8 cellular contexts compared by ENCODE assay signal in the genomic region with DNA sequence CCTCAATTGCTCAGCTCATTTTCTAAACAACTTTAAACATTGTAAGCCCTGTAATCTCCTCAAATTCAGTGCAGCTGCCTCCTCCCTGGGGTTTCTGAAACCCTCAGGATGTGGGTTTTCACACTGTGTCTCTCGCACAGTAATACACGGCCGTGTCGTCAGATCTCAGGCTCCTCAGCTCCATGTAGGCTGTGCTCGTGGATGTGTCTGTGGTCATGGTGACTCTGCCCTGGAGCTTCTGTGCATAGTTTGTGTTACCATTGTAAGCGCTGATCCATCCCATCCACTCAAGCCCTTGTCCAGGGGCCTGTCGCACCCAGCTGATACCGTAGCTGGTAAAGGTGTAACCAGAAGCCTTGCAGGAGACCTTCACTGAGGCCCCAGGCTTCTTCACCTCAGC.
A peak's percentile ranks its signal among the peaks of the same experiment; 100 is the strongest.
DNase-seq lines count a peak whose midpoint lies in the region; ATAC-seq, FAIRE-seq and TF ChIP-seq lines count a peak whose summit lies in the region.
"Not testable (repeated sequence)": the region's sequence is repeated elsewhere in the genome, so short reads cannot be mapped to it uniquely, and the experiment has no call there.

No MANE protein-coding gene starts in this region.

- H3K4me3 Mint-ChIP-seq in Caco-2 (ENCODE audit: unreplicated experiment) (peak overlapping the region; percentile 25), activated B cell treated with CpG ODN at 0.5 μM for 24 hours (peak overlapping the region; percentile 41)
- peak overlapping the region; percentile 56 for H3K4me3 Mint-ChIP-seq in activated T-helper 17 cell treated with anti-CD3 and anti-CD28 coated beads, Interleukin-2, amount 50 U/mL, for 72 hours
- peak overlapping the region; percentile 54 for H3K4me3 Mint-ChIP-seq in natural killer cell treated with Interleukin-12 subunit alpha and Interleukin-12 subunit beta and Interleukin-15 and Interleukin-18, amount 100 ng/mL, for 72 hours
- peak overlapping the region in 1 of 2 donors; percentile 29 for H3K4me3 Mint-ChIP-seq in stimulated activated naive CD8-positive, alpha-beta T cell treated with anti-CD3 and anti-CD28 coated beads, Interleukin-15, amount 100 ng/mL, for 72 hours

- FAIRE-seq in bronchial epithelial cell (lab: Jason Lieb, UNC) = peak; percentile 75

- H3K36me3 Mint-ChIP-seq in Caco-2 (ENCODE audit: insufficient read depth, unreplicated experiment); activated B cell treated with CpG ODN at 0.5 μM for 24 hours (ENCODE audit: low read depth); activated T-helper 17 cell treated with anti-CD3 and anti-CD28 coated beads, Interleukin-2, amount 50 U/mL, for 72 hours (ENCODE audit: low read depth); natural killer cell treated with Interleukin-12 subunit alpha and Interleukin-12 subunit beta and Interleukin-15 and Interleukin-18, amount 100 ng/mL, for 72 hours: not testable (repeated sequence)

- BruUV-seq in Caco-2 (replicated peaks; lab: Mats Ljungman, UMichigan) = not testable (repeated sequence)

- not testable (repeated sequence) for H3K4me3 ChIP-seq in Caco-2 (ENCODE audit: low read depth, low read length); bronchial epithelial cell (ENCODE audit: low read depth, low read length)

- not testable (repeated sequence) for H3K36me3 ChIP-seq in Caco-2 (ENCODE audit: control insufficient read depth, insufficient read depth, low read length); bronchial epithelial cell (ENCODE audit: control insufficient read depth, insufficient read depth, low read length)

- DNase-seq in Caco-2; activated B cell treated with CpG ODN at 0.5 μM for 24 hours; bronchial epithelial cell (ENCODE audit: low read depth): not testable (repeated sequence)
- DNase-seq in activated CD8-positive, alpha-beta memory T cell treated with anti-CD3 and anti-CD28 coated beads for 24 hours = peak; percentile 80
- DNase-seq in natural killer cell treated with Interleukin-12 subunit alpha and Interleukin-12 subunit beta and Interleukin-15 and Interleukin-18, amount 100 ng/mL, for 72 hours (ENCODE audit: low spot score) = peak; percentile 90
- DNase-seq in stimulated activated CD8-positive, alpha-beta memory T cell treated with anti-CD3 and anti-CD28 coated beads, Interleukin-15, amount 100 ng/mL, for 1 hour (ENCODE audit: low read depth) = peak; percentile 30
- DNase-seq in stimulated activated naive CD8-positive, alpha-beta T cell treated with anti-CD3 and anti-CD28 coated beads, Interleukin-15, amount 100 ng/mL, for 72 hours = peak; percentile 61 to 63

- not testable (repeated sequence) for H3K9me3 Mint-ChIP-seq in Caco-2 (ENCODE audit: unreplicated experiment); activated B cell treated with CpG ODN at 0.5 μM for 24 hours; activated T-helper 17 cell treated with anti-CD3 and anti-CD28 coated beads, Interleukin-2, amount 50 U/mL, for 72 hours; natural killer cell treated with Interleukin-12 subunit alpha and Interleukin-12 subunit beta and Interleukin-15 and Interleukin-18, amount 100 ng/mL, for 72 hours; stimulated activated naive CD8-positive, alpha-beta T cell treated with anti-CD3 and anti-CD28 coated beads, Interleukin-15, amount 100 ng/mL, for 72 hours

- not testable (repeated sequence) for H3K9me3 ChIP-seq in Caco-2

- CTCF ChIA-PET in Caco-2 (lab: Charles Lee); activated B cell treated with CpG ODN at 0.5 μM for 24 hours (lab: Charles Lee): not testable (repeated sequence)

- not testable (repeated sequence) for ATAC-seq in activated B cell treated with CpG ODN at 0.5 μM for 24 hours (ENCODE audit: low read depth)
- peak; percentile 89 for ATAC-seq in activated T-helper 17 cell treated with anti-CD3 and anti-CD28 coated beads, Interleukin-2, amount 50 U/mL, for 72 hours (replicated peaks)
- ATAC-seq in natural killer cell treated with Interleukin-12 subunit alpha and Interleukin-12 subunit beta and Interleukin-15 and Interleukin-18, amount 100 ng/mL, for 72 hours = peak; percentile 93 to 95
- ATAC-seq in stimulated activated naive CD8-positive, alpha-beta T cell treated with anti-CD3 and anti-CD28 coated beads, Interleukin-15, amount 100 ng/mL, for 72 hours = peak; percentile 95

- peaks cover 34% of the 10 kb centered on the region for H3K4me1 Mint-ChIP-seq in Caco-2 (ENCODE audit: low read depth, unreplicated experiment)
- H3K4me1 Mint-ChIP-seq in activated B cell treated with CpG ODN at 0.5 μM for 24 hours = not testable (repeated sequence)
- H3K4me1 Mint-ChIP-seq in activated T-helper 17 cell treated with anti-CD3 and anti-CD28 coated beads, Interleukin-2, amount 50 U/mL, for 72 hours = peaks cover 29% of the 10 kb centered on the region
- peaks cover 38 to 45% of the 10 kb centered on the region in 2 donors for H3K4me1 Mint-ChIP-seq in natural killer cell treated with Interleukin-12 subunit alpha and Interleukin-12 subunit beta and Interleukin-15 and Interleukin-18, amount 100 ng/mL, for 72 hours (ENCODE audit: low read depth in 2 of 2)
- peaks cover 30% of the 10 kb centered on the region for H3K4me1 Mint-ChIP-seq in stimulated activated naive CD8-positive, alpha-beta T cell treated with anti-CD3 and anti-CD28 coated beads, Interleukin-15, amount 100 ng/mL, for 72 hours

- not testable (repeated sequence) for H3K27me3 Mint-ChIP-seq in Caco-2 (ENCODE audit: insufficient read depth, unreplicated experiment); activated B cell treated with CpG ODN at 0.5 μM for 24 hours; activated T-helper 17 cell treated with anti-CD3 and anti-CD28 coated beads, Interleukin-2, amount 50 U/mL, for 72 hours
- peaks cover 30 to 38% of the 10 kb centered on the region in 2 donors for H3K27me3 Mint-ChIP-seq in natural killer cell treated with Interleukin-12 subunit alpha and Interleukin-12 subunit beta and Interleukin-15 and Interleukin-18, amount 100 ng/mL, for 72 hours
- H3K27me3 Mint-ChIP-seq in stimulated activated naive CD8-positive, alpha-beta T cell treated with anti-CD3 and anti-CD28 coated beads, Interleukin-15, amount 100 ng/mL, for 72 hours = peaks cover 16% of the 10 kb centered on the region

- POLR2A ChIA-PET in Caco-2 (lab: Charles Lee) = not testable (repeated sequence)
- POLR2A ChIA-PET in activated B cell treated with CpG ODN at 0.5 μM for 24 hours (lab: Charles Lee) = interaction anchor here (1.5 kb wide), 1 partner anchor 322 kb away, joined by 13 read pairs; no protein-coding TSS in a partner anchor

- not testable (repeated sequence) for TF ChIP-seq CTCF in Caco-2 (IDR thresholded peaks at IDR 0.05; ENCODE audit: insufficient read depth in 1 of 2, low read depth in 1 of 2, low read length in 1 of 2, severe bottlenecking in 1 of 2, unreplicated experiment in 1 of 2); activated B cell treated with CpG ODN at 0.5 μM for 24 hours (IDR thresholded peaks at IDR 0.05); bronchial epithelial cell (IDR thresholded peaks at IDR 0.05; ENCODE audit: insufficient read depth, low read length, severe bottlenecking)

- H3K27ac Mint-ChIP-seq in Caco-2 (ENCODE audit: unreplicated experiment) = not testable (repeated sequence)
- peak overlapping the region; percentile 35 for H3K27ac Mint-ChIP-seq in activated B cell treated with CpG ODN at 0.5 μM for 24 hours
- H3K27ac Mint-ChIP-seq in activated T-helper 17 cell treated with anti-CD3 and anti-CD28 coated beads, Interleukin-2, amount 50 U/mL, for 72 hours = peak overlapping the region; percentile 52
- peak overlapping the region; percentile 82 to 91 for H3K27ac Mint-ChIP-seq in natural killer cell treated with Interleukin-12 subunit alpha and Interleukin-12 subunit beta and Interleukin-15 and Interleukin-18, amount 100 ng/mL, for 72 hours
- H3K27ac Mint-ChIP-seq in stimulated activated naive CD8-positive, alpha-beta T cell treated with anti-CD3 and anti-CD28 coated beads, Interleukin-15, amount 100 ng/mL, for 72 hours = peak overlapping the region in 1 of 2 donors; percentile 42

- H3K27me3 ChIP-seq in Caco-2 (replicated peaks; ENCODE audit: control insufficient read depth, insufficient read depth, low read length); bronchial epithelial cell (ENCODE audit: control insufficient read depth, insufficient read depth, low read length): not testable (repeated sequence)

- H3K4me1 ChIP-seq in Caco-2 = peaks cover 44% of the 10 kb centered on the region

- intact Hi-C loops in Caco-2 (cut with micrococcal nuclease; ENCODE audit: unreplicated experiment) = loop anchor here (2.0 kb wide), 1 partner anchor 22 kb away; no protein-coding TSS in a partner anchor
- intact Hi-C loops in activated B cell treated with CpG ODN at 0.5 μM for 24 hours (cut with micrococcal nuclease) = not testable (repeated sequence)
